In the genomic region with DNA sequence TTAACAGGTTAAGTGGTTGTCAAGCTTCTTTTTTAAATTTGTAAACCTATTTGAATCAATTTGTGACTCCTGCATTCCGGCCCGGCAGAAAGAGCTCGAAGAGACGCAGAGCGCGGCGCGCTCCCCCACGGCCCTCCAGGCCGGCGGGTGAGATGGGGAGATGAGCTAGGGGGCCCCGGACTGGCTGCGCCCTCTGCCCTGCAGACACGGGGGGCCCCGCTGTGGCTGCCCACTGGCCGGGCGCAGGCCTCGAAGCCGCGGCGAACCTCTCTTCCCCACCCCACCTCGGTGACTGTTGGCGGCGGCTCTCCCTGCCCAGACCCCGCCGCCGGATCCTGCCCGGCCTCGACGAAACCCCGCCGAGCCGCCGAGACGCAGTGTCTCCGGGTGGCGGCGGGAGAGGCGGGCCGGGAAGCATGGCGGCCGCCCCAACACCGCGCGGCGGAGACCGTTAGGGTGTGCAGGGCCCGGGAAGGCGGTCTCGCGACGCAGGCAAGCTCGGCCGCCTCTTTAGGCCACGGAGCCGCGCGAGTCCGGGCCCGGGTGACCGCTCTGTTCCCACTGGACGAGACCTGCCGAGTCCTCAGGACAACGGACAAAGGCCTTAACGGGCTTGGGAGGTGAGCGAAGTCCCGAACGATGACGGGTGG, we compare ENCODE assay signal across 10 cellular contexts. TPM values are rescaled to one million over a fixed set of nuclear protein-coding genes. Genes with fewer than 3 reads are reported as not detected.
DNase-seq lines count a peak whose midpoint lies in the region; ATAC-seq, FAIRE-seq and TF ChIP-seq lines count a peak whose summit lies in the region.
"Had no signal": no experiment of that assay in that cellular context is flagged by ENCODE, and none has a peak within 500 bp of the region (broad histone marks: within the 10 kb centered on the region; RNA-seq: fewer than 3 reads in every experiment).

No MANE protein-coding gene starts in this region.

- CTCF ChIA-PET in H1 (lab: Charles Lee; ENCODE audit: partially characterized antibody) = interaction anchor here (0.6 to 1.5 kb wide), 2 partner anchors 12 to 106 kb away, joined by 3 to 4 read pairs; no protein-coding TSS in a partner anchor
- CTCF ChIA-PET in OCI-LY7 (lab: Charles Lee; ENCODE audit: unreplicated experiment) = no interaction called here

- H2AK5ac ChIP-seq in H1 (ENCODE audit: low read depth, low read length) = no peak overlapping the region

- H3K79me2 ChIP-seq in H1 (ENCODE audit: control insufficient read depth in 1 of 2, insufficient read depth in 2 of 2, low read length in 2 of 2) (no peaks in the 10 kb centered on the region), OCI-LY7 (ENCODE audit: insufficient read depth, low read depth, low read length) (no peaks in the 10 kb centered on the region)

- H3K4me1 ChIP-seq in H1 (replicated peaks in 1 of 4; ENCODE audit: control insufficient read depth in 3 of 4, insufficient read depth in 4 of 4, low read length in 3 of 4) (no peaks in the 10 kb centered on the region), mucosa of stomach (ENCODE audit: control insufficient read depth, insufficient read depth, low read length) (no peaks in the 10 kb centered on the region), uterus (no peaks in the 10 kb centered on the region), OCI-LY7 (ENCODE audit: insufficient read depth, low read length, poor library complexity, severe bottlenecking) (no peaks in the 10 kb centered on the region)
- H3K4me1 ChIP-seq: BLaER1 had no signal

- H3K27me3 ChIP-seq in H1 (replicated peaks in 1 of 4; ENCODE audit: control insufficient read depth in 3 of 4, extremely low read depth in 1 of 4, insufficient read depth in 3 of 4, low read length in 3 of 4) = no peaks in the 10 kb centered on the region; a peak in 2 of 7 replicates
- peaks cover 12% of the 10 kb centered on the region for H3K27me3 ChIP-seq in mucosa of stomach (ENCODE audit: control insufficient read depth, insufficient read depth, low read length)
- no peaks in the 10 kb centered on the region for H3K27me3 ChIP-seq in uterus
- H3K27me3 ChIP-seq: BLaER1 had no signal

- no TSS peak for BruUV-seq in OCI-LY7 (replicated peaks; lab: Mats Ljungman, UMichigan)

- H3K9ac ChIP-seq in H1 (replicated peaks in 1 of 4; ENCODE audit: extremely low read depth in 1 of 4, low read depth in 3 of 4, low read length in 3 of 4) (no peak overlapping the region; a peak in 1 of 7 replicates), mucosa of stomach (ENCODE audit: low read length) (peak overlapping the region; percentile 31)
- H3K9ac ChIP-seq: BLaER1 had no signal

- H3K27ac ChIP-seq in H1 (ENCODE audit: low read depth, low read length) (no peak overlapping the region), uterus (peak overlapping the region; percentile 14 to 69), OCI-LY7 (ENCODE audit: low read depth, low read length, poor library complexity, severe bottlenecking) (no peak overlapping the region)
- H3K27ac ChIP-seq: BLaER1, PC-9 had no signal

- POLR2A ChIA-PET in H1 (lab: Charles Lee; ENCODE audit: partially characterized antibody) (interaction anchor here (0.8 to 1.7 kb wide), 3 partner anchors 9 to 106 kb away, joined by 3 to 5 read pairs (median 5); a partner anchor contains a TSS), OCI-LY7 (lab: Charles Lee) (interaction anchor here (2.0 kb wide), 1 partner anchor 57 kb away, joined by 6 read pairs; no protein-coding TSS in a partner anchor)

- no peak overlapping the region for H2BK120ac ChIP-seq in H1 (replicated peaks; ENCODE audit: low read depth, low read length)

- no peaks in the 10 kb centered on the region for H3K79me1 ChIP-seq in H1 (ENCODE audit: low read depth, low read length)

- no peak overlapping the region for H2BK5ac ChIP-seq in H1 (ENCODE audit: low read depth, low read length)

- no peak overlapping the region for H2BK20ac ChIP-seq in H1 (ENCODE audit: low read length)

- TF ChIP-seq POLR2A in H1 (IDR thresholded peaks at IDR 0.05; ENCODE audit: control extremely low read depth in 1 of 2, low read depth in 2 of 2, low read length in 2 of 2) (no peak), uterus (IDR thresholded peaks at IDR 0.05) (no peak)

- intact Hi-C loops in Right ventricle myocardium inferior (cut with DNase I) = no loop called here
- intact Hi-C loops in cardiac septum (cut with DNase I) = no loop called here
- intact Hi-C loops in uterus (cut with DNase I; ENCODE audit: low total_unique reads) = no loop called here
- intact Hi-C loops in OCI-LY7 (cut with micrococcal nuclease; ENCODE audit: unreplicated experiment) = no loop called here

- H3K4me2 ChIP-seq in H1 (ENCODE audit: insufficient read depth in 1 of 2, low read depth in 2 of 2, low read length in 2 of 2) (no peak overlapping the region; a peak in 1 of 4 replicates), OCI-LY7 (ENCODE audit: low read length) (no peak overlapping the region)
- H3K4me2 ChIP-seq: BLaER1, PC-9 had no signal

- H2AFZ ChIP-seq in H1 (ENCODE audit: low read length) (no peak overlapping the region), OCI-LY7 (ENCODE audit: low read length) (no peak overlapping the region)
- H2AFZ ChIP-seq: PC-9 had no signal

- H4K20me1 ChIP-seq in H1 (replicated peaks in 1 of 2; ENCODE audit: control insufficient read depth in 1 of 2, insufficient read depth in 2 of 2, low read length in 2 of 2) (no peaks in the 10 kb centered on the region), OCI-LY7 (ENCODE audit: insufficient read depth, low read length) (no peaks in the 10 kb centered on the region)
- H4K20me1 ChIP-seq: BLaER1 had no signal

- H3K23me2 ChIP-seq in H1 (ENCODE audit: low read depth, low read length) = no peaks in the 10 kb centered on the region

- H3K23ac ChIP-seq in H1 (ENCODE audit: insufficient read length) = no peak overlapping the region

- H3K36me3 ChIP-seq in H1 (ENCODE audit: control insufficient read depth in 2 of 4, insufficient read depth in 4 of 4, low read length in 3 of 4) (peaks cover 0 to 5% (median 0%) of the 10 kb centered on the region in 4 experiments; a peak in 4 of 8 replicates), mucosa of stomach (ENCODE audit: control insufficient read depth, insufficient read depth, low read length) (no peaks in the 10 kb centered on the region), uterus (no peaks in the 10 kb centered on the region), OCI-LY7 (ENCODE audit: insufficient read depth, low read length) (peaks cover 44% of the 10 kb centered on the region)

- no peak for FAIRE-seq in H1 (lab: Jason Lieb, UNC)

- no peak overlapping the region for H2BK15ac ChIP-seq in H1 (ENCODE audit: low read length)

- H2BK12ac ChIP-seq in H1 (ENCODE audit: low read depth, low read length) = no peak overlapping the region

- no peak overlapping the region for H3K14ac ChIP-seq in H1 (ENCODE audit: insufficient read length)

- H3K9me3 ChIP-seq in H1 (ENCODE audit: insufficient read depth in 2 of 2, low read depth in 1 of 2, low read length in 1 of 2) (no peaks in the 10 kb centered on the region), mucosa of stomach (ENCODE audit: control insufficient read depth, low read length) (no peaks in the 10 kb centered on the region), uterus (no peaks in the 10 kb centered on the region), OCI-LY7 (ENCODE audit: low read length) (no peaks in the 10 kb centered on the region)

- DNase-seq in Right ventricle myocardium inferior (ENCODE audit: missing footprints) = no peak
- no peak for DNase-seq in cardiac septum (ENCODE audit: low spot score)
- no peak for DNase-seq in H1 (ENCODE audit: low read depth in 1 of 2, low spot score in 2 of 2)
- DNase-seq in uterus = peak in 1 of 2 donors; percentile 27
- DNase-seq in OCI-LY7 (ENCODE audit: low spot score) = no peak
- no peak for DNase-seq in NCI-H1048 (lab: John Stamatoyannopoulos, UW)
- DNase-seq: PC-9 had no signal

- ATAC-seq in Right ventricle myocardium inferior = peak; percentile 69
- ATAC-seq in GM18858 (IDR thresholded peaks at IDR 0.05; ENCODE audit: unreplicated experiment) = no peak

- peak overlapping the region; percentile 51; the same call in 1 of the 2 replicates for H4K8ac ChIP-seq in H1 (ENCODE audit: extremely low read depth, insufficient read depth, low read length)

- no peak for TF ChIP-seq EP300 in H1 (IDR thresholded peaks at IDR 0.05; ENCODE audit: borderline replicate concordance in 1 of 2, low read depth in 2 of 2, low read length in 2 of 2)

- no peak for TF ChIP-seq RAD21 in H1 (IDR thresholded peaks at IDR 0.05 in 1 of 2, conservative IDR thresholded peaks at IDR 0.05 in 1 of 2; ENCODE audit: low read depth in 2 of 2, low read length in 2 of 2)

- no peak overlapping the region for H3K18ac ChIP-seq in H1 (ENCODE audit: extremely low read depth, low read length)

- H3K4me3 ChIP-seq in H1 (ENCODE audit: extremely low read depth in 1 of 4, insufficient read depth in 2 of 4, low read depth in 3 of 4, low read length in 4 of 4) (peak overlapping the region in 1 of 4 experiments; percentile 23; a peak in 1 of 8 replicates), mucosa of stomach (ENCODE audit: low read length) (no peak overlapping the region), uterus (peak overlapping the region in 1 of 2 donors; percentile 32), OCI-LY7 (ENCODE audit: low read depth, low read length, poor library complexity, severe bottlenecking) (no peak overlapping the region)
- H3K4me3 ChIP-seq: BLaER1, PC-9 had no signal

- H4K5ac ChIP-seq in H1 (ENCODE audit: insufficient read length, low read depth, low read length) = no peak overlapping the region

- WGBS in H1 (ENCODE audit: extremely low coverage in 1 of 2, insufficient coverage in 1 of 2, insufficient read length in 1 of 2, insufficient replicate concordance in 2 of 2, low coverage in 1 of 2, low lambda C conversion rate in 2 of 2, missing lambda C conversion rate in 1 of 2), 2 experiments = 89% methylated on average over 66 of the region's 69 CpGs; no CpG with 5 or more reads in 1 of the 2 experiments

- H3K56ac ChIP-seq in H1 (replicated peaks; ENCODE audit: insufficient read length, low read depth, low read length) = no peak overlapping the region

- H4K91ac ChIP-seq in H1 (replicated peaks; ENCODE audit: insufficient read length, low read length) = no peak overlapping the region

- H3K4ac ChIP-seq in H1 (replicated peaks; ENCODE audit: insufficient read length, low read depth, low read length) = no peak overlapping the region

- H3K9me2 ChIP-seq in OCI-LY7 (ENCODE audit: insufficient read depth, low read length) = no peaks in the 10 kb centered on the region

- no peak for TF ChIP-seq CTCF in H1 (IDR thresholded peaks at IDR 0.05; ENCODE audit: control extremely low read depth in 1 of 3, insufficient read depth in 1 of 3, low read depth in 1 of 3, low read length in 3 of 3)
- no peak for TF ChIP-seq CTCF in uterus (IDR thresholded peaks at IDR 0.05)
- TF ChIP-seq CTCF in OCI-LY7 (conservative IDR thresholded peaks at IDR 0.05; ENCODE audit: low read length) = no peak

RNA-seq across cellular contexts. Expression of a gene that starts 24.1 kb away (rescaled TPM):
- total RNA-seq in Right ventricle myocardium inferior (21.6 TPM), cardiac septum (24.0 TPM), uterus (10 to 100 TPM; 20.6 to 58.3 (median 36.1) TPM), OCI-LY7 (2022) (67.2 and 73.4 TPM in 2 replicates)
- total RNA-seq in H1 (2021; fragmentation: NEBNext Ultra II Directional; extraction: Animal tissue kit (Norgen Biotek cat#: 25700)) = 27.8 and 31.8 TPM in 2 replicates
- 25.0 and 41.2 TPM in 2 replicates for polyA plus RNA-seq in H1 (2011; rRNA removed)
- polyA plus RNA-seq in H1 (2011; cell fraction: cytosol; rRNA removed) = 27.4 TPM
- 38.5 TPM for polyA plus RNA-seq in H1 (2011; cell fraction: nucleus; rRNA removed)
- polyA plus RNA-seq in H1 (2012, experiment 1 of 2) = 30.0 to 35.3 TPM (median 33.6 TPM) in 4 replicates
- polyA plus RNA-seq in H1 (2012, experiment 2 of 2) = 10.1 TPM
- 21.7 TPM for polyA plus RNA-seq in H1 (2013, experiment 1 of 2)
- 22.1 TPM for polyA plus RNA-seq in H1 (2013, experiment 2 of 2)
- 22.2 and 29.8 TPM in 2 replicates for polyA minus RNA-seq in H1 (2011; rRNA and poly(A)+ RNA removed)
- polyA minus RNA-seq in H1 (2011; cell fraction: cytosol; rRNA and poly(A)+ RNA removed) = 16.6 TPM
- 21.3 TPM for polyA minus RNA-seq in H1 (2011; cell fraction: nucleus; rRNA and poly(A)+ RNA removed)
- total RNA-seq in OCI-LY7 (2014; rRNA removed; shearing (Covaris generic)) = 103 and 119 TPM in 2 replicates

RNA-seq across cellular contexts. Expression of a gene that starts 40.6 kb away (rescaled TPM):
- total RNA-seq in Right ventricle myocardium inferior (234 TPM), cardiac septum (239 TPM), uterus (100 to 1,000 TPM in 2 of 4 donors, 10 to 100 TPM in 2; 42.5 to 127 (median 93.7) TPM), OCI-LY7 (2022) (3.0 and 3.5 TPM in 2 replicates)
- total RNA-seq in H1 (2021; fragmentation: NEBNext Ultra II Directional; extraction: Animal tissue kit (Norgen Biotek cat#: 25700)) = 0.52 and 1.1 TPM in 2 replicates
- 0.61 and 1.4 TPM in 2 replicates for polyA plus RNA-seq in H1 (2011; rRNA removed)
- polyA plus RNA-seq in H1 (2011; cell fraction: cytosol; rRNA removed) = 1.5 TPM
- 0.97 TPM for polyA plus RNA-seq in H1 (2011; cell fraction: nucleus; rRNA removed)
- 0.63 to 1.6 TPM (median 1.2 TPM) in 4 replicates for polyA plus RNA-seq in H1 (2012, experiment 1 of 2)
- 0.28 TPM for polyA plus RNA-seq in H1 (2012, experiment 2 of 2)
- 1.3 TPM for polyA plus RNA-seq in H1 (2013, experiment 1 of 2)
- 1.5 TPM for polyA plus RNA-seq in H1 (2013, experiment 2 of 2)
- polyA minus RNA-seq in H1 (2011; rRNA and poly(A)+ RNA removed) = 0.79 and 1.3 TPM in 2 replicates
- 1.0 TPM for polyA minus RNA-seq in H1 (2011; cell fraction: cytosol; rRNA and poly(A)+ RNA removed)
- polyA minus RNA-seq in H1 (2011; cell fraction: nucleus; rRNA and poly(A)+ RNA removed) = 1.6 TPM
- 0.70 and 1.4 TPM in 2 replicates for total RNA-seq in OCI-LY7 (2014; rRNA removed; shearing (Covaris generic))

Comparison
In these comparisons a context has a peak if more than half of its experiments do, and no peak if none do; other contexts are left out.
1. H3K27ac ChIP-seq: peak in uterus (2 of 2); none in H1 (single experiment) and OCI-LY7 (single experiment).
2. RNA of a gene that starts 40.6 kb away (total RNA-seq): 239 TPM in cardiac septum (single experiment), 234 TPM in Right ventricle myocardium inferior (single experiment) and 42.5 to 127 TPM in uterus; 0.70 to 3.5 TPM in OCI-LY7 and 0.52 to 1.1 TPM in H1; every median in the first group is over 4 times any median in the second.